In genomic region chr22:44261861-44262595, GRCh38 we compare ENCODE assay signal across 13 cellular contexts. TPM values are rescaled to one million over a fixed set of nuclear protein-coding genes. Genes with fewer than 3 reads are reported as not detected.
DNase-seq lines count a peak whose midpoint lies in the region; ATAC-seq and TF ChIP-seq lines count a peak whose summit lies in the region.
"Had no signal": no experiment of that assay in that cellular context is flagged by ENCODE, and none has a peak within 500 bp of the region (broad histone marks: within the 10 kb centered on the region; RNA-seq: fewer than 3 reads in every experiment).

No MANE protein-coding gene starts in this region.

- no peaks in the 10 kb centered on the region for H3K79me2 ChIP-seq in SK-N-SH (ENCODE audit: insufficient read depth)

- 59% methylated on average over 11 of the region's 12 CpGs for whole genome bisulfite sequencing in SK-N-SH (ENCODE audit: low lambda C conversion rate)

- intact Hi-C loops in left cardiac atrium (cut with DNase I), result no loop called here

- no peak for TF ChIP-seq EP300 in SK-N-SH (IDR thresholded peaks at IDR 0.05; ENCODE audit: borderline replicate concordance in 1 of 2, low read depth in 1 of 2, low read length in 1 of 2)

- no peak overlapping the region for H3K9ac ChIP-seq in SK-N-SH
- H3K9ac ChIP-seq: BLaER1 had no signal

- TF ChIP-seq CTCF in BE2C (IDR thresholded peaks at IDR 0.05; ENCODE audit: low read depth, low read length), result no peak
- TF ChIP-seq CTCF in SK-N-SH (IDR thresholded peaks at IDR 0.05), result no peak

- H3K36me3 ChIP-seq in BE2C, result no peaks in the 10 kb centered on the region
- H3K36me3 ChIP-seq in SK-N-SH (replicated peaks in 1 of 2; ENCODE audit: control insufficient read depth in 1 of 2, insufficient read depth in 2 of 2, low read length in 1 of 2), result no peaks in the 10 kb centered on the region
- H3K36me3 ChIP-seq: BLaER1 had no signal

- H3K4me2 ChIP-seq in SK-N-SH, result no peak overlapping the region
- H3K4me2 ChIP-seq: BLaER1 had no signal

- no peaks in the 10 kb centered on the region for H3F3A ChIP-seq in SK-N-SH (replicated peaks; ENCODE audit: insufficient read depth)

- H3K9me2 ChIP-seq in SK-N-SH, result no peaks in the 10 kb centered on the region

- ATAC-seq in left cardiac atrium (peak; percentile 38 to 63), HG03378 (IDR thresholded peaks at IDR 0.05; ENCODE audit: unreplicated experiment) (no peak)
- no peak for ATAC-seq in activated CD4-positive, CD25-positive, alpha-beta regulatory T cell treated with anti-CD3 and anti-CD28 coated beads, Interleukin-2, amount 50 U/mL, for 24 hours

- peaks cover 2% of the 10 kb centered on the region; the same call in 1 of the 2 replicates for H3K27me3 ChIP-seq in BE2C
- H3K27me3 ChIP-seq in SK-N-SH (ENCODE audit: insufficient read depth), result no peaks in the 10 kb centered on the region

- no peaks in the 10 kb centered on the region; the same call in 1 of the 2 replicates for H3K9me3 ChIP-seq in BE2C
- no peaks in the 10 kb centered on the region for H3K9me3 ChIP-seq in SK-N-SH
- H3K9me3 ChIP-seq: BLaER1 had no signal

- DNase-seq in BE2C (peak; percentile 87), NCI-H128 (lab: John Stamatoyannopoulos, UW; ENCODE audit: unreplicated experiment) (peak; percentile 2), SK-N-SH (peak; percentile 78), left cardiac atrium (peak; percentile 41), cerebellar cortex (ENCODE audit: low spot score) (no peak)
- DNase-seq in activated CD4-positive, alpha-beta T cell treated with anti-CD3 and anti-CD28 coated beads, Interleukin-2, amount 50 U/mL, for 1 hour, result no peak
- DNase-seq: activated CD8-positive, alpha-beta memory T cell treated with anti-CD3 and anti-CD28 coated beads, Interleukin-2, amount 50 U/mL, for 48 hours; IMR-90; NCI-H187 treated with DMSO at 0.1 percent for 48 hours; T1000 had no signal

- CTCF ChIA-PET in SK-N-SH (lab: Yijun Ruan, JAX), result interaction anchor here (0.9 to 1.0 kb wide), 4 partner anchors 22 to 180 kb away, joined by 3 read pairs; no protein-coding TSS in a partner anchor

- POLR2A ChIA-PET in SK-N-SH (lab: Yijun Ruan, JAX), result no interaction called here

- no peak for TF ChIP-seq RAD21 in SK-N-SH (IDR thresholded peaks at IDR 0.05; ENCODE audit: low read length)

- H4K20me1 ChIP-seq in SK-N-SH (ENCODE audit: insufficient read depth), result no peaks in the 10 kb centered on the region
- H4K20me1 ChIP-seq: BLaER1 had no signal

- H3K4me3 ChIP-seq in BE2C (ENCODE audit: low read depth, low read length) (no peak overlapping the region; the same call in 1 of the 2 replicates), SK-N-SH (ENCODE audit: low read depth in 2 of 2, low read length in 1 of 2) (no peak overlapping the region)
- H3K4me3 ChIP-seq: BLaER1 had no signal

- H2AFZ ChIP-seq in SK-N-SH (ENCODE audit: low read depth), result no peak overlapping the region

- H3K27ac ChIP-seq in SK-N-SH (ENCODE audit: low read depth in 2 of 2, low read length in 1 of 2), result peak overlapping the region in 1 of 2 experiments; percentile 71; a peak in 2 of 4 replicates
- H3K27ac ChIP-seq: BLaER1 had no signal

- peaks cover 11% of the 10 kb centered on the region for H3K4me1 ChIP-seq in BE2C
- peaks cover 0 to 20% of the 10 kb centered on the region in 2 experiments; a peak in 2 of 4 replicates for H3K4me1 ChIP-seq in SK-N-SH (ENCODE audit: control insufficient read depth in 1 of 2, insufficient read depth in 2 of 2, low read depth in 1 of 2, low read length in 1 of 2)

TF ChIP-seq in SK-N-SH, 30 proteins besides CTCF, POLR2A, EP300 and RAD21:
- TF ChIP-seq MXI1 (IDR thresholded peaks at IDR 0.05; ENCODE audit: low read depth, low read length) (peak; percentile 35; the same call in 1 of the 2 replicates), RCOR1 (IDR thresholded peaks at IDR 0.05; ENCODE audit: low read length) (peak; percentile 42; the same call in 1 of the 2 replicates), NFIC (IDR thresholded peaks at IDR 0.05; ENCODE audit: borderline replicate concordance) (no peak)

RNA-seq across cellular contexts. Expression of gene SHISAL1, which starts 50.7 kb away (rescaled TPM):
- not detected for polyA plus RNA-seq in BE2C (2012; ENCODE audit: insufficient read depth, insufficient read length, low read depth)
- polyA plus RNA-seq in SK-N-SH (2012; rRNA removed), result 0.10 and 0.11 TPM in 2 replicates
- 0.06 and 0.08 TPM in 2 replicates for polyA plus RNA-seq in SK-N-SH (2012; cell fraction: cytosol; rRNA removed)
- polyA plus RNA-seq in SK-N-SH (2012; cell fraction: nucleus; rRNA removed), result 0.06 and 0.10 TPM in 2 replicates
- 1 to 10 TPM; 1.4 to 4.2 TPM for total RNA-seq in left cardiac atrium

Comparison
In these comparisons a context has a peak if more than half of its experiments do, and no peak if none do; other contexts are left out.
1. DNase-seq: peak in BE2C (single experiment), NCI-H128 (single experiment), SK-N-SH (single experiment) and left cardiac atrium (single experiment); none in activated CD4-positive, alpha-beta T cell treated with anti-CD3 and anti-CD28 coated beads, Interleukin-2, amount 50 U/mL, for 1 hour (single experiment) and cerebellar cortex (single experiment).
2. ATAC-seq: peak in left cardiac atrium (2 of 2); none in HG03378 (single experiment) and activated CD4-positive, CD25-positive, alpha-beta regulatory T cell treated with anti-CD3 and anti-CD28 coated beads, Interleukin-2, amount 50 U/mL, for 24 hours (0 of 2).